23 cellular contexts compared by ENCODE assay signal in the genomic region with DNA sequence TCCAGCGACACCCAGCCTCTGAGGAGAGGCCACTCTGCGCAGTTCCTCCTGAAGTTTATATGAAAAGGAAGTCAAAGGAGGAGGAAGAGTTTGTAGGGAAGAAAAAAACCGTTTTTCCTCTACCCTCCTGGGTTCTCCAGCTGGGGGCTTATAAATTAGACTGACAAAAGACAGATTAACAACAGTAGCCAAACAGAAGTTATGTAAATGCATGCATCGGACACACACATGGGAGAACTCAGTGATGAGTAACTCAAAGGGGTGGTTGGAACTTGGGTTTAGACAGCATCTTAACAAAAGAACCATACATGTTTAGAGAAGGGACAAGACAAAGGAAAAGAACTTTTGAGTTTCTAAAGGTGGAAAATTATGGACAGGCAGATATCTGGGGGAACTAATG.
"Had no signal": no experiment of that assay in that cellular context is flagged by ENCODE, and none has a peak within 500 bp of the region (broad histone marks: within the 10 kb centered on the region; RNA-seq: fewer than 3 reads in every experiment).

No MANE protein-coding gene starts in this region.

- DNase-seq: Kasumi-1, MM.1S, NCI-H1092 treated with DMSO at 0.1 percent for 48 hours, NCI-H1436, NCI-H187, NCI-H2029, NCI-H2081 treated with DMSO at 0.1 percent for 48 hours, NCI-H2171, NCI-H226, NCI-H446, NCI-H510A, NCI-H524 treated with DMSO at 0.1 percent for 48 hours, NCI-H69, NCI-H774, Right ventricle myocardium superior, RPMI8226, SIG-M5 had no signal

- H3K4me3 ChIP-seq: K562, SJSA1, SK-N-MC had no signal

- H3K36me3 ChIP-seq: SJSA1 had no signal

- H3K9ac ChIP-seq: KMS-11 had no signal

- H3K4me2 ChIP-seq: KMS-11 had no signal

- H3K4me3 Mint-ChIP-seq: IgD-negative memory B cell had no signal

- H3K27me3 ChIP-seq: SJSA1 had no signal

- ATAC-seq: K562 had no signal

- H3K27ac ChIP-seq: KMS-11, SJSA1, SK-N-MC had no signal

- H3K27ac Mint-ChIP-seq: IgD-negative memory B cell had no signal

- FAIRE-seq: K562, RCC 7860 had no signal

- H3K9me3 ChIP-seq: SJSA1 had no signal

- H3K27me3 Mint-ChIP-seq: IgD-negative memory B cell had no signal
